ENCODE assay signal across 8 cellular contexts in the genomic region with DNA sequence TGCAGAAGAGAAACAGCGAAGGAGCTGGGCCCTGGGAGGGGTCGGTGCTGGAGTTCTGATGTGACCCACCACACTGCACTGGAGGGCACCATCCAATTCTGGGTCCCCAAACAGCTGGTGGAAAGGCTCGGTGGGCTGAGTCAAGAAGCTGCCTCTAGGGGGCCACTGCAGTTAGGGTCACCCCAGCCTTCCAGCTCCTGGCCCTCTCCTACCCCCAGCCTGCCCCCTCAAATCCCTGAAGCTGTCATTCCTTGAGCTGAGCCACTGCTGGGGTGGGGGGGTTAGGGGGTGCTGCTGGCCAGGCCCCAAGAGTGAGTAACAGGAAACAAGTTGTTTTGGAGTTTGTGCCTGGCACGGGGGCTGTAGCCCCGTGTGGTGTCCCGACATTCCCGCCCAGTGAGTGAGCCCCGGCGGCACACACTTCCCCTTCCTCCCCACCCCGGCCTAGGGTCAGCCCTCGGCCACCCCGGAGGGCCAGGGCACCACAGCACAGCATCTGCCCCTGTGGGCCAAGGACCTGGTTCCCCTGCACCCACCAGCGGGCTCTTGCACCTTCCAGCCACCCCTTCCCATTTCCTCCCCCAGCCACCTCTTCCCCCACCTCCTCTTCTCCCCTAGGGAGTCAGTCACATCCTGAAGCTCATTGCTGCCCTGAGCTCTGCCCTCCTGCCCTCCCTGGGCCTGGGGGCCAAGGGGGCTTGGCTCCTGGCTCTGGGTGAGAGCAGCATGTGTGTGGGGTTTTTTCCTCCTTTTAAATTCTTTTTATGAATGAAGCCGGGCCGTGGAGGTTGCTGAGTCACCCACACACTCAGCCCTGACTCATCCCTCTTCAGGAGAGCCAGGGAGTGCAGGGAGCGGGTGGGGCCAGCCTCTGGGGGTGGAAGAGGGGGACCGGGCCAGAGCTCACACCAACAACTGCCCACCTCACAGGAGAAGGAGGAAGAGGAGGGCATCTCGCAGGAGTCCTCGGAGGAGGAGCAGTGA. TPM values are rescaled to one million over a fixed set of nuclear protein-coding genes. Genes with fewer than 3 reads are reported as not detected.
DNase-seq lines count a peak whose midpoint lies in the region; ATAC-seq and TF ChIP-seq lines count a peak whose summit lies in the region.

No MANE protein-coding gene starts in this region.

- H3K4me3 Mint-ChIP-seq in MCF 10A (ENCODE audit: unreplicated experiment): peak overlapping the region; percentile 59

- H3K27me3 ChIP-seq in AG04450 (ENCODE audit: control insufficient read depth, insufficient read depth, low read length) (no peaks in the 10 kb centered on the region), kidney epithelial cell (ENCODE audit: control insufficient read depth, insufficient read depth, low read length) (no peaks in the 10 kb centered on the region)

- H3K4me3 ChIP-seq in AG04450 (ENCODE audit: low read depth, low read length) (peak overlapping the region; percentile 21), kidney epithelial cell (ENCODE audit: low read depth, low read length) (no peak overlapping the region)

- H3K27ac ChIP-seq in AG04450 (ENCODE audit: low read depth, low read length): peak overlapping the region; percentile 92

- H3K36me3 ChIP-seq in kidney epithelial cell (ENCODE audit: control insufficient read depth, insufficient read depth, low read length): peaks cover 5% of the 10 kb centered on the region

- TF ChIP-seq CTCF in AG04450 (IDR thresholded peaks at IDR 0.05; ENCODE audit: low read depth, low read length) (peak; percentile 54), MCF 10A (IDR thresholded peaks at IDR 0.05; ENCODE audit: unreplicated experiment) (peak; percentile 26), kidney epithelial cell (IDR thresholded peaks at IDR 0.05; ENCODE audit: insufficient read depth, low read length, poor library complexity, severe bottlenecking) (peak; percentile 62)

- BruUV-seq in MCF 10A (replicated peaks; lab: Mats Ljungman, UMichigan): no TSS peak

- peaks cover 4% of the 10 kb centered on the region for H3K36me3 Mint-ChIP-seq in MCF 10A (ENCODE audit: insufficient read depth, unreplicated experiment)

- ATAC-seq in GM18505 (IDR thresholded peaks at IDR 0.05; ENCODE audit: unreplicated experiment) (no peak), SK-N-SH treated with all-trans-retinoic acid at 6 μM for 48 hours (peak; percentile 69), HG03045 (IDR thresholded peaks at IDR 0.05; ENCODE audit: unreplicated experiment) (no peak), HG03439 (IDR thresholded peaks at IDR 0.05; ENCODE audit: unreplicated experiment) (no peak)

- intact Hi-C loops in MCF 10A (cut with micrococcal nuclease): loop anchor here (1.0 kb wide), 1 partner anchor 48 kb away; no protein-coding TSS in a partner anchor

- peaks cover 56% of the 10 kb centered on the region for H3K4me1 Mint-ChIP-seq in MCF 10A (ENCODE audit: insufficient read depth, unreplicated experiment)

- peak; percentile 10 for TF ChIP-seq POLR2A in GM18505 (IDR thresholded peaks at IDR 0.05; ENCODE audit: borderline replicate concordance, extremely low read depth, insufficient read depth, insufficient read length)

- CTCF ChIA-PET in AG04450 (lab: Charles Lee) (interaction anchor here (0.6 to 1.1 kb wide), 11 partner anchors 11 to 540 kb away, joined by 3 to 7 read pairs (median 4); no protein-coding TSS in a partner anchor), MCF 10A (lab: Yijun Ruan, JAX) (interaction anchor here (0.9 to 1.6 kb wide), 2 partner anchors 48 to 171 kb away, joined by 3 to 6 read pairs; no protein-coding TSS in a partner anchor)

- peak; percentile 72 for DNase-seq in AG04450 (ENCODE audit: low read depth, low spot score)
- peak; percentile 95 for DNase-seq in MCF 10A (ENCODE audit: unreplicated experiment)
- DNase-seq in kidney epithelial cell (ENCODE audit: low read depth): peak; percentile 79
- DNase-seq in stimulated activated CD8-positive, alpha-beta memory T cell treated with anti-CD3 and anti-CD28 coated beads, Interleukin-12 subunit alpha, Interleukin-12 subunit beta, amount 100 ng/mL, for 4 hours (ENCODE audit: low read depth): peak; percentile 57

- no peaks in the 10 kb centered on the region; the same call in 1 of the 2 replicates for H3K9me3 ChIP-seq in AG04450 (ENCODE audit: control insufficient read depth, insufficient read depth, low read length)

- H3K27me3 Mint-ChIP-seq in MCF 10A (ENCODE audit: insufficient read depth, unreplicated experiment): no peaks in the 10 kb centered on the region

- no peaks in the 10 kb centered on the region for H3K9me3 Mint-ChIP-seq in MCF 10A (ENCODE audit: unreplicated experiment)

- POLR2A ChIA-PET in AG04450 (lab: Yijun Ruan, JAX): interaction anchor here (0.6 to 1.9 kb wide), 6 partner anchors 7 to 182 kb away, joined by 3 to 11 read pairs (median 5); a partner anchor contains a TSS
- POLR2A ChIA-PET in MCF 10A (lab: Yijun Ruan, JAX): no interaction called here

- H3K27ac Mint-ChIP-seq in MCF 10A (ENCODE audit: low read depth, unreplicated experiment): peak overlapping the region; percentile 63

TF ChIP-seq in SK-N-SH treated with all-trans-retinoic acid at 6 μM for 48 hours, 23 proteins besides CTCF, POLR2A, EP300 and RAD21 (continues in another document):
- TF ChIP-seq BACH2 (CRISPR knock-in tag; IDR thresholded peaks at IDR 0.05; ENCODE audit: borderline replicate concordance): no peak
- no peak for TF ChIP-seq ESRRG (CRISPR knock-in tag; IDR thresholded peaks at IDR 0.05)
- TF ChIP-seq, protein P1, sequence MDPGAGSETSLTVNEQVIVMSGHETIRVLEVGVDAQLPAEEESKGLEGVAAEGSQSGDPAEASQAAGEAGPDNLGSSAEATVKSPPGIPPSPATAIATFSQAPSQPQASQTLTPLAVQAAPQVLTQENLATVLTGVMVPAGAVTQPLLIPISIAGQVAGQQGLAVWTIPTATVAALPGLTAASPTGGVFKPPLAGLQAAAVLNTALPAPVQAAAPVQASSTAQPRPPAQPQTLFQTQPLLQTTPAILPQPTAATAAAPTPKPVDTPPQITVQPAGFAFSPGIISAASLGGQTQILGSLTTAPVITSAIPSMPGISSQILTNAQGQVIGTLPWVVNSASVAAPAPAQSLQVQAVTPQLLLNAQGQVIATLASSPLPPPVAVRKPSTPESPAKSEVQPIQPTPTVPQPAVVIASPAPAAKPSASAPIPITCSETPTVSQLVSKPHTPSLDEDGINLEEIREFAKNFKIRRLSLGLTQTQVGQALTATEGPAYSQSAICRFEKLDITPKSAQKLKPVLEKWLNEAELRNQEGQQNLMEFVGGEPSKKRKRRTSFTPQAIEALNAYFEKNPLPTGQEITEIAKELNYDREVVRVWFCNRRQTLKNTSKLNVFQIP (CRISPR knock-in tag; IDR thresholded peaks at IDR 0.05; ENCODE audit: borderline replicate concordance, low read depth): no peak
- no peak for TF ChIP-seq ZC3H10 (CRISPR knock-in tag; IDR thresholded peaks at IDR 0.05)
- no peak for TF ChIP-seq ARNTL (CRISPR knock-in tag; IDR thresholded peaks at IDR 0.05; ENCODE audit: borderline replicate concordance, low read depth)
- no peak for TF ChIP-seq CSDC2 (CRISPR knock-in tag; IDR thresholded peaks at IDR 0.05)
- no peak for TF ChIP-seq RARB (CRISPR knock-in tag; IDR thresholded peaks at IDR 0.05)
- TF ChIP-seq ZNF8 (CRISPR knock-in tag; IDR thresholded peaks at IDR 0.05): no peak
- TF ChIP-seq, protein P2, sequence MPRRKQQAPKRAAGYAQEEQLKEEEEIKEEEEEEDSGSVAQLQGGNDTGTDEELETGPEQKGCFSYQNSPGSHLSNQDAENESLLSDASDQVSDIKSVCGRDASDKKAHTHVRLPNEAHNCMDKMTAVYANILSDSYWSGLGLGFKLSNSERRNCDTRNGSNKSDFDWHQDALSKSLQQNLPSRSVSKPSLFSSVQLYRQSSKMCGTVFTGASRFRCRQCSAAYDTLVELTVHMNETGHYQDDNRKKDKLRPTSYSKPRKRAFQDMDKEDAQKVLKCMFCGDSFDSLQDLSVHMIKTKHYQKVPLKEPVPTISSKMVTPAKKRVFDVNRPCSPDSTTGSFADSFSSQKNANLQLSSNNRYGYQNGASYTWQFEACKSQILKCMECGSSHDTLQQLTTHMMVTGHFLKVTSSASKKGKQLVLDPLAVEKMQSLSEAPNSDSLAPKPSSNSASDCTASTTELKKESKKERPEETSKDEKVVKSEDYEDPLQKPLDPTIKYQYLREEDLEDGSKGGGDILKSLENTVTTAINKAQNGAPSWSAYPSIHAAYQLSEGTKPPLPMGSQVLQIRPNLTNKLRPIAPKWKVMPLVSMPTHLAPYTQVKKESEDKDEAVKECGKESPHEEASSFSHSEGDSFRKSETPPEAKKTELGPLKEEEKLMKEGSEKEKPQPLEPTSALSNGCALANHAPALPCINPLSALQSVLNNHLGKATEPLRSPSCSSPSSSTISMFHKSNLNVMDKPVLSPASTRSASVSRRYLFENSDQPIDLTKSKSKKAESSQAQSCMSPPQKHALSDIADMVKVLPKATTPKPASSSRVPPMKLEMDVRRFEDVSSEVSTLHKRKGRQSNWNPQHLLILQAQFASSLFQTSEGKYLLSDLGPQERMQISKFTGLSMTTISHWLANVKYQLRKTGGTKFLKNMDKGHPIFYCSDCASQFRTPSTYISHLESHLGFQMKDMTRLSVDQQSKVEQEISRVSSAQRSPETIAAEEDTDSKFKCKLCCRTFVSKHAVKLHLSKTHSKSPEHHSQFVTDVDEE (CRISPR knock-in tag; IDR thresholded peaks at IDR 0.05): no peak
- TF ChIP-seq SNAI2 (CRISPR knock-in tag; IDR thresholded peaks at IDR 0.05): 0 out of 2 replicates have a peak, but pooled peaks have one; percentile 15
- TF ChIP-seq, protein P3, sequence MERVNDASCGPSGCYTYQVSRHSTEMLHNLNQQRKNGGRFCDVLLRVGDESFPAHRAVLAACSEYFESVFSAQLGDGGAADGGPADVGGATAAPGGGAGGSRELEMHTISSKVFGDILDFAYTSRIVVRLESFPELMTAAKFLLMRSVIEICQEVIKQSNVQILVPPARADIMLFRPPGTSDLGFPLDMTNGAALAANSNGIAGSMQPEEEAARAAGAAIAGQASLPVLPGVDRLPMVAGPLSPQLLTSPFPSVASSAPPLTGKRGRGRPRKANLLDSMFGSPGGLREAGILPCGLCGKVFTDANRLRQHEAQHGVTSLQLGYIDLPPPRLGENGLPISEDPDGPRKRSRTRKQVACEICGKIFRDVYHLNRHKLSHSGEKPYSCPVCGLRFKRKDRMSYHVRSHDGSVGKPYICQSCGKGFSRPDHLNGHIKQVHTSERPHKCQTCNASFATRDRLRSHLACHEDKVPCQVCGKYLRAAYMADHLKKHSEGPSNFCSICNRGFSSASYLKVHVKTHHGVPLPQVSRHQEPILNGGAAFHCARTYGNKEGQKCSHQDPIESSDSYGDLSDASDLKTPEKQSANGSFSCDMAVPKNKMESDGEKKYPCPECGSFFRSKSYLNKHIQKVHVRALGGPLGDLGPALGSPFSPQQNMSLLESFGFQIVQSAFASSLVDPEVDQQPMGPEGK (CRISPR knock-in tag; IDR thresholded peaks at IDR 0.05; ENCODE audit: borderline replicate concordance): peak; percentile 34; the same call in 1 of the 2 replicates

RNA-seq across cellular contexts. Expression of a gene that starts 4.6 kb away (rescaled TPM):
- 11.3 and 17.2 TPM in 2 replicates for polyA plus RNA-seq in AG04450 (2011; rRNA removed)
- polyA minus RNA-seq in AG04450 (2011; rRNA and poly(A)+ RNA removed): 12.6 and 16.0 TPM in 2 replicates
- 12.0 and 25.7 TPM in 2 replicates for total RNA-seq in MCF 10A (2022)
- 33.2 and 38.8 TPM in 2 replicates for total RNA-seq in kidney epithelial cell

RNA-seq across cellular contexts. Expression of a gene that starts 7.5 kb away (rescaled TPM):
- 142 and 197 TPM in 2 replicates for polyA plus RNA-seq in AG04450 (2011; rRNA removed)
- polyA minus RNA-seq in AG04450 (2011; rRNA and poly(A)+ RNA removed): 127 and 146 TPM in 2 replicates
- total RNA-seq in MCF 10A (2022) (154 and 202 TPM in 2 replicates), kidney epithelial cell (1,060 and 1,220 TPM in 2 replicates)
